Comparison of ENCODE assay signal across 1 cellular context in genomic region chr19:7483720-7484201, GRCh38.
TF ChIP-seq lines count a peak whose summit lies in the region.

No MANE protein-coding gene starts in this region.

TF ChIP-seq in K562, 482 proteins besides CTCF, POLR2A, EP300 and RAD21:
- TF ChIP-seq VEZF1 (CRISPR knock-in tag; IDR thresholded peaks at IDR 0.05) (peak; percentile 47; the same call in 1 of the 2 replicates), SIRT6 (IDR thresholded peaks at IDR 0.05; ENCODE audit: low read depth, low read length) (no peak), ATF3 (IDR thresholded peaks at IDR 0.05) (peak; percentile 61), ATF3 (CRISPR knock-in tag; conservative IDR thresholded peaks at IDR 0.05) (no peak), CEBPB (tag; IDR thresholded peaks at IDR 0.05) (peak; percentile 65), CEBPG (CRISPR knock-in tag; IDR thresholded peaks at IDR 0.05) (no peak), CEBPG (tag; conservative IDR thresholded peaks at IDR 0.05 in 1 of 2, IDR thresholded peaks at IDR 0.05 in 1 of 2) (0 out of 4 replicates have a peak, but pooled peaks of 1 of the 2 experiments have one; percentile 21), ZNF184 (CRISPR knock-in tag; IDR thresholded peaks at IDR 0.05) (no peak), KLF1 (tag; IDR thresholded peaks at IDR 0.05) (no peak), ZNF740 (CRISPR knock-in tag; IDR thresholded peaks at IDR 0.05) (0 out of 2 replicates have a peak, but pooled peaks have one; percentile 25), ZNF740 (tag; IDR thresholded peaks at IDR 0.05) (no peak), ZNF133 (CRISPR knock-in tag; IDR thresholded peaks at IDR 0.05) (no peak), ILK (tag; IDR thresholded peaks at IDR 0.05; ENCODE audit: borderline replicate concordance, low read depth) (no peak), ZNF263 (CRISPR knock-in tag; IDR thresholded peaks at IDR 0.05; ENCODE audit: borderline replicate concordance) (peak; percentile 62; the same call in 1 of the 2 replicates), PKNOX1 (IDR thresholded peaks at IDR 0.05) (peak; percentile 37; the same call in 1 of the 2 replicates), KLF6 (CRISPR knock-in tag; IDR thresholded peaks at IDR 0.05; ENCODE audit: borderline replicate concordance) (no peak), SP1 (CRISPR knock-in tag; IDR thresholded peaks at IDR 0.05) (0 out of 2 replicates have a peak, but pooled peaks have one; percentile 32), E2F6 (IDR thresholded peaks at IDR 0.05; ENCODE audit: borderline replicate concordance in 1 of 2, extremely low read depth in 1 of 2, insufficient read depth in 1 of 2, insufficient read length in 1 of 2, low read depth in 1 of 2, low read length in 1 of 2, poor library complexity in 1 of 2, severe bottlenecking in 1 of 2) (peak in 1 of 2 experiments; percentile 17), ARID1B (IDR thresholded peaks at IDR 0.05) (0 out of 2 replicates have a peak, but pooled peaks have one; percentile 7), JUND (IDR thresholded peaks at IDR 0.05; ENCODE audit: borderline replicate concordance, low read depth, low read length) (0 out of 2 replicates have a peak, but pooled peaks have one; percentile 5), JUND (tag; IDR thresholded peaks at IDR 0.05; ENCODE audit: borderline replicate concordance, low read depth, low read length) (0 out of 3 replicates have a peak, but pooled peaks have one; percentile 23), NRF1 (conservative IDR thresholded peaks at IDR 0.05 in 1 of 2, IDR thresholded peaks at IDR 0.05 in 1 of 2) (peak; percentile 33 to 47; a peak in 1 of 4 replicates), E2F4 (CRISPR knock-in tag; IDR thresholded peaks at IDR 0.05; ENCODE audit: low read depth) (0 out of 2 replicates have a peak, but pooled peaks have one; percentile 18), EGR1 (conservative IDR thresholded peaks at IDR 0.05) (peak; percentile 55), KDM1A (IDR thresholded peaks at IDR 0.05) (peak in 1 of 2 experiments; percentile 44; a peak in 2 of 4 replicates)
TF ChIP-seq in K562: peak in this region for 15.
